In genomic region chr11:75403037-75403436, GRCh38 we compare ENCODE assay signal across 11 cellular contexts. TPM values are rescaled to one million over a fixed set of nuclear protein-coding genes. Genes with fewer than 3 reads are reported as not detected.
DNase-seq lines count a peak whose midpoint lies in the region; ATAC-seq and TF ChIP-seq lines count a peak whose summit lies in the region.
"Had no signal": no experiment of that assay in that cellular context is flagged by ENCODE, and none has a peak within 500 bp of the region (broad histone marks: within the 10 kb centered on the region; RNA-seq: fewer than 3 reads in every experiment).

No MANE protein-coding gene starts in this region.

- ATAC-seq in stimulated activated memory B cell treated with anti-CD40 and anti-IgM and Interleukin-4, amounts not matched to agents 10 μg/mL and 1 μg/mL and 100 μg/mL, for 72 hours: no peak
- no peak for ATAC-seq in GM19452 (IDR thresholded peaks at IDR 0.05; ENCODE audit: unreplicated experiment)
- no peak for ATAC-seq in GM21447 (IDR thresholded peaks at IDR 0.05; ENCODE audit: unreplicated experiment)
- no peak for ATAC-seq in GM18502 (IDR thresholded peaks at IDR 0.05; ENCODE audit: poor library complexity, unreplicated experiment)
- ATAC-seq: left lobe of liver had no signal

- no peaks in the 10 kb centered on the region for H3K9me2 ChIP-seq in PC-9 (ENCODE audit: insufficient read depth)

- H3K27ac Mint-ChIP-seq in activated naive CD4-positive, alpha-beta T cell treated with anti-CD3 and anti-CD28 coated beads, Interleukin-2, amount 50 U/mL, for 24 hours: peak overlapping the region; percentile 95
- H3K27ac Mint-ChIP-seq in stimulated activated memory B cell treated with anti-CD40 and anti-IgM and Interleukin-4, amounts not matched to agents 10 μg/mL and 1 μg/mL and 100 μg/mL, for 72 hours: peak overlapping the region; percentile 94

- DNase-seq in activated naive CD4-positive, alpha-beta T cell treated with anti-CD3 and anti-CD28 coated beads, Interleukin-2, amount 50 U/mL, for 16 hours: no peak
- no peak for DNase-seq in PC-9
- no peak for DNase-seq in epithelial cell of prostate (ENCODE audit: low read depth, low spot score)
- DNase-seq: NCI-H774 had no signal

- H3K36me3 ChIP-seq in PC-9 (ENCODE audit: low read depth): peaks cover 76% of the 10 kb centered on the region

- H3K4me1 ChIP-seq in PC-9 (replicated peaks; ENCODE audit: insufficient read depth): peaks cover 28% of the 10 kb centered on the region

- no TSS peak for BruUV-seq in PC-9 (replicated peaks; lab: Mats Ljungman, UMichigan)

- no peaks in the 10 kb centered on the region for H3K27me3 ChIP-seq in PC-9 (ENCODE audit: insufficient read depth, low read depth)
- H3K27me3 ChIP-seq: ascending aorta had no signal

- H4K20me1 ChIP-seq in PC-9 (ENCODE audit: insufficient read depth): peaks cover 80% of the 10 kb centered on the region

- TF ChIP-seq CTCF in PC-9 (conservative IDR thresholded peaks at IDR 0.05): no peak

- peak overlapping the region; percentile 98 for H3K4me3 Mint-ChIP-seq in activated naive CD4-positive, alpha-beta T cell treated with anti-CD3 and anti-CD28 coated beads, Interleukin-2, amount 50 U/mL, for 24 hours
- no peak overlapping the region for H3K4me3 Mint-ChIP-seq in stimulated activated memory B cell treated with anti-CD40 and anti-IgM and Interleukin-4, amounts not matched to agents 10 μg/mL and 1 μg/mL and 100 μg/mL, for 72 hours

- peak overlapping the region; percentile 95 for H3K27ac ChIP-seq in PC-9
- peak overlapping the region; percentile 90 for H3K27ac ChIP-seq in epithelial cell of prostate
- H3K27ac ChIP-seq: ascending aorta had no signal

- H2AFZ ChIP-seq in PC-9: no peak overlapping the region

- CTCF ChIA-PET in PC-9 (lab: Charles Lee): no interaction called here

- H3K9me3 Mint-ChIP-seq in activated naive CD4-positive, alpha-beta T cell treated with anti-CD3 and anti-CD28 coated beads, Interleukin-2, amount 50 U/mL, for 24 hours: no peaks in the 10 kb centered on the region
- H3K9me3 Mint-ChIP-seq in stimulated activated memory B cell treated with anti-CD40 and anti-IgM and Interleukin-4, amounts not matched to agents 10 μg/mL and 1 μg/mL and 100 μg/mL, for 72 hours: no peaks in the 10 kb centered on the region

- POLR2A ChIA-PET in PC-9 (lab: Charles Lee; ENCODE audit: unreplicated experiment): interaction anchor here (0.6 kb wide), 1 partner anchor 610 kb away, joined by 11 read pairs; no protein-coding TSS in a partner anchor

- peak overlapping the region; percentile 92 for H3K4me2 ChIP-seq in PC-9

- H3K4me1 Mint-ChIP-seq in activated naive CD4-positive, alpha-beta T cell treated with anti-CD3 and anti-CD28 coated beads, Interleukin-2, amount 50 U/mL, for 24 hours: peaks cover 57% of the 10 kb centered on the region
- peaks cover 60% of the 10 kb centered on the region for H3K4me1 Mint-ChIP-seq in stimulated activated memory B cell treated with anti-CD40 and anti-IgM and Interleukin-4, amounts not matched to agents 10 μg/mL and 1 μg/mL and 100 μg/mL, for 72 hours

- H3K36me3 Mint-ChIP-seq in activated naive CD4-positive, alpha-beta T cell treated with anti-CD3 and anti-CD28 coated beads, Interleukin-2, amount 50 U/mL, for 24 hours: peaks cover 50% of the 10 kb centered on the region
- peaks cover 72% of the 10 kb centered on the region for H3K36me3 Mint-ChIP-seq in stimulated activated memory B cell treated with anti-CD40 and anti-IgM and Interleukin-4, amounts not matched to agents 10 μg/mL and 1 μg/mL and 100 μg/mL, for 72 hours

- peaks cover 86% of the 10 kb centered on the region for H3F3A ChIP-seq in PC-9 (ENCODE audit: insufficient read depth, low read depth)

- no peaks in the 10 kb centered on the region for H3K9me3 ChIP-seq in PC-9 (ENCODE audit: insufficient read depth, low read depth)
- H3K9me3 ChIP-seq: ascending aorta had no signal

- H3K4me3 ChIP-seq in PC-9: peak overlapping the region; percentile 95; the same call in 1 of the 2 replicates
- H3K4me3 ChIP-seq: ascending aorta had no signal

- no peaks in the 10 kb centered on the region for H3K27me3 Mint-ChIP-seq in activated naive CD4-positive, alpha-beta T cell treated with anti-CD3 and anti-CD28 coated beads, Interleukin-2, amount 50 U/mL, for 24 hours
- H3K27me3 Mint-ChIP-seq in stimulated activated memory B cell treated with anti-CD40 and anti-IgM and Interleukin-4, amounts not matched to agents 10 μg/mL and 1 μg/mL and 100 μg/mL, for 72 hours: no peaks in the 10 kb centered on the region

- intact Hi-C loops in PC-9 (cut with micrococcal nuclease; ENCODE audit: unreplicated experiment): no loop called here

- H3K79me2 ChIP-seq in PC-9 (ENCODE audit: low read depth): peaks cover 85% of the 10 kb centered on the region

RNA-seq across cellular contexts. Expression of gene RPS3, which starts 3.7 kb away (rescaled TPM):
- 3,914 and 4,011 TPM in 2 replicates for total RNA-seq in PC-9 (2021)

RNA-seq across cellular contexts. Expression of gene KLHL35, which starts 30.0 kb away (rescaled TPM):
- total RNA-seq in PC-9 (2021): 11.1 and 18.9 TPM in 2 replicates
- total RNA-seq: ascending aorta, left lobe of liver had no signal

RNA-seq across cellular contexts. Expression of gene ARRB1, which starts 51.6 kb away (rescaled TPM):
- total RNA-seq in PC-9 (2021): 31.8 and 43.6 TPM in 2 replicates
